8 cellular contexts compared by ENCODE assay signal in the genomic region with DNA sequence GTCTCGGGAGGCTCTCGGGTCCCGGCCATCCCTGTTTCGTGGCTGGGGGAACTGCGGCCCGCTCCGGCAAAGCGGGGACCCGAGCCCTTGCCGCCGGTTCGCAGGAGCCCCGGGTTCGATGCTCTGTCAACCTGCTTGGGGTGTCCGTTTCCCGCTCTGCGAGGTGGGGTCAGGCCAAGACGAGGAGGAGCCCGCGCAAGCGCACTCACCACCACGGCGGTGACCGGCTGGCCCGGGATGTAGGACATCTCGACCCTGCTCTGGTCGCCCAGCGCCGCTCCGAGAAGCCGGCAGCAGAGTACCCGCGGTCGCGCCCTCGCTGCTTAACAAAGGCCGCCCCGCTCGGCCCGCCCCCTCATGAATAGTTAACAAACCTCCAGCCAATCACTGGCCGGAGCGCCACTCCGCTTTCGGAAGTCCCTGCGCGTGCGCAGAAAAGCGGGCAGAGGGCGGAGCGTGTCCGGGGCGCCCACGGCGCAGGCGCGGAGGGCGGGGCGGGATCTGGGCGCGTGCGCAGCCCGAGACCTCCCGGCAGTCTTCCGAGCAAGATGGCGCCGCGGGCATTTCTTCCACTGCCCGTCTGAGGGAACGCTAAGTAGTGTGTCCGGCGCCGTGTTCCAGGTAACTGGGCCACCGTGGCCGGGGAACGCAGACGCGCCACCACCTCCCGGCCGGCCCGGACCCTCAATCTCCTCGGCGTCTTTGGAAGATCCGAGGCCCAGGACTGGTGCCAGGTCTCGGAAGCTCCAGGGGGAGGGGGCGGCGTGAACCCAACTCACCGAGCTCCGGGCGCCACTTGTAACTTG. TPM values are rescaled to one million over a fixed set of nuclear protein-coding genes. Genes with fewer than 3 reads are reported as not detected.
DNase-seq lines count a peak whose midpoint lies in the region; ATAC-seq lines count a peak whose summit lies in the region.

Gene EMC6, plus strand, starts transcription at position 534 of the 806 bp plus-strand sequence. CDS start 335 bp downstream, outside the sequence.
Gene TAX1BP3, minus strand, starts transcription at position 300 of the 806 bp plus-strand sequence. Its CDS starts 52 bp downstream, at position 248.

- CTCF ChIA-PET in CD8-positive, alpha-beta memory T cell (lab: Charles Lee): interaction anchor here (0.7 kb wide), 1 partner anchor 14 kb away, joined by 3 read pairs; no protein-coding TSS in a partner anchor
- CTCF ChIA-PET in activated CD8-positive, alpha-beta memory T cell treated with anti-CD3 and anti-CD28 coated beads for 36 hours (lab: Charles Lee): interaction anchor here (0.6 to 1.5 kb wide), 4 partner anchors 34 to 88 kb away, joined by 3 to 4 read pairs (median 3); no protein-coding TSS in a partner anchor

- peaks cover 21 to 32% (median 25%) of the 10 kb centered on the region in 3 donors for H3K4me1 Mint-ChIP-seq in CD8-positive, alpha-beta memory T cell

- peaks cover 20% of the 10 kb centered on the region for H3K4me1 ChIP-seq in CD8-positive, alpha-beta memory T cell (ENCODE audit: insufficient read depth, low read length)
- peaks cover 22% of the 10 kb centered on the region for H3K4me1 ChIP-seq in effector memory CD4-positive, alpha-beta T cell (ENCODE audit: control insufficient read depth, insufficient read depth, low read length, poor library complexity, severe bottlenecking)

- H3K27ac ChIP-seq in CD8-positive, alpha-beta memory T cell (ENCODE audit: low read depth, low read length): peak within 1 kb of the TSS; percentile 55
- H3K27ac ChIP-seq in effector memory CD4-positive, alpha-beta T cell (ENCODE audit: insufficient read depth, low read length, poor library complexity, severe bottlenecking): peak within 1 kb of the TSS; percentile 88

- ATAC-seq in GM19468 (IDR thresholded peaks at IDR 0.05; ENCODE audit: extremely low read depth, unreplicated experiment): peak; percentile 91

- H3K27ac Mint-ChIP-seq in CD8-positive, alpha-beta memory T cell: peak within 1 kb of the TSS; percentile 74 to 96 (median 86)

- peak within 1 kb of the TSS; percentile 90 to 98 (median 92) for H3K4me3 Mint-ChIP-seq in CD8-positive, alpha-beta memory T cell

- no peaks in the 10 kb centered on the region for H3K36me3 ChIP-seq in CD8-positive, alpha-beta memory T cell (ENCODE audit: insufficient read depth, low read length)
- peaks cover 4% of the 10 kb centered on the region for H3K36me3 ChIP-seq in effector memory CD4-positive, alpha-beta T cell (ENCODE audit: control insufficient read depth, insufficient read depth, low read length)

- peak; percentile 98 to 100 (median 99) for DNase-seq in CD8-positive, alpha-beta memory T cell
- DNase-seq in HT-29 (ENCODE audit: low spot score) (peak; percentile 95), NOMO-1 (lab: John Stamatoyannopoulos, UW; ENCODE audit: unreplicated experiment in 2 of 2) (peak; percentile 96 to 97), lung microvascular endothelial cell (ENCODE audit: low read depth in 2 of 2) (peak; percentile 98 to 99)
- DNase-seq in effector memory CD4-positive, alpha-beta T cell: peak; percentile 97 to 98 (median 98)
- peak; percentile 97 to 99 (median 98) for DNase-seq in stimulated activated CD4-positive, alpha-beta T cell treated with anti-CD3 and anti-CD28 coated beads, TNF-alpha, amount 100 ng/mL, for 48 hours (ENCODE audit: low read depth in 3 of 3)

- peaks cover 0 to 27% (median 0%) of the 10 kb centered on the region in 3 donors for H3K36me3 Mint-ChIP-seq in CD8-positive, alpha-beta memory T cell

- no peaks in the 10 kb centered on the region for H3K9me3 ChIP-seq in CD8-positive, alpha-beta memory T cell (ENCODE audit: low read length)
- H3K9me3 ChIP-seq in effector memory CD4-positive, alpha-beta T cell (ENCODE audit: control insufficient read depth, low read length): no peaks in the 10 kb centered on the region

- H3K27me3 ChIP-seq in CD8-positive, alpha-beta memory T cell (ENCODE audit: insufficient read depth, low read length, poor library complexity, severe bottlenecking): no peaks in the 10 kb centered on the region
- H3K27me3 ChIP-seq in effector memory CD4-positive, alpha-beta T cell (replicated peaks; ENCODE audit: control insufficient read depth, insufficient read depth, low read length, poor library complexity, severe bottlenecking): no peaks in the 10 kb centered on the region

- no peaks in the 10 kb centered on the region for H3K27me3 Mint-ChIP-seq in CD8-positive, alpha-beta memory T cell

- POLR2A ChIA-PET in CD8-positive, alpha-beta memory T cell (lab: Charles Lee): interaction anchor here (1.0 to 1.3 kb wide), 2 partner anchors 32 to 43 kb away, joined by 3 to 5 read pairs; partner anchors contain the start of genes CTNS and SHPK
- POLR2A ChIA-PET in activated CD8-positive, alpha-beta memory T cell treated with anti-CD3 and anti-CD28 coated beads for 36 hours (lab: Charles Lee): interaction anchor here (1.0 to 1.3 kb wide), 2 partner anchors 24 to 42 kb away, joined by 3 to 4 read pairs; no protein-coding TSS in a partner anchor

- no peaks in the 10 kb centered on the region for H3K9me3 Mint-ChIP-seq in CD8-positive, alpha-beta memory T cell

- peak within 1 kb of the TSS; percentile 85 for H3K4me3 ChIP-seq in CD8-positive, alpha-beta memory T cell (ENCODE audit: low read length)
- peak within 1 kb of the TSS; percentile 100 for H3K4me3 ChIP-seq in effector memory CD4-positive, alpha-beta T cell (ENCODE audit: insufficient read depth, low read depth, low read length, poor library complexity, severe bottlenecking)

RNA-seq across cellular contexts. Expression of gene EMC6, which starts in this region (rescaled TPM):
- 100 to 1,000 TPM in 1 of 2 experiments, 10 to 100 TPM in 1; 95.1 to 103 TPM for total RNA-seq in CD8-positive, alpha-beta memory T cell
- 119 TPM for polyA plus RNA-seq in CD8-positive, alpha-beta memory T cell
- 35.5 and 54.7 TPM in 2 replicates for total RNA-seq in HT-29 (2014; rRNA removed; shearing (Covaris generic))
- total RNA-seq in activated CD8-positive, alpha-beta memory T cell treated with anti-CD3 and anti-CD28 coated beads for 36 hours: 10 to 100 TPM; 91.7 to 92.5 TPM
- 13.9 and 18.3 TPM in 2 replicates for total RNA-seq in lung microvascular endothelial cell

RNA-seq across cellular contexts. Expression of gene TAX1BP3, which starts in this region (rescaled TPM):
- total RNA-seq in CD8-positive, alpha-beta memory T cell: 10 to 100 TPM; 23.4 to 26.0 TPM
- 38.9 TPM for polyA plus RNA-seq in CD8-positive, alpha-beta memory T cell
- total RNA-seq in HT-29 (2014; rRNA removed; shearing (Covaris generic)): 121 and 128 TPM in 2 replicates
- total RNA-seq in activated CD8-positive, alpha-beta memory T cell treated with anti-CD3 and anti-CD28 coated beads for 36 hours: 10 to 100 TPM; 22.4 to 23.5 TPM
- 176 and 204 TPM in 2 replicates for total RNA-seq in lung microvascular endothelial cell

Comparison
In these comparisons a context has a peak if more than half of its experiments do, and no peak if none do; other contexts are left out.
1. Peak in every context shown above with its lines: DNase-seq, ATAC-seq, H3K4me3 ChIP-seq and H3K27ac ChIP-seq.